Comparison of ENCODE assay signal across 1 cellular context in genomic region chr1:77219166-77219887, GRCh38.
TF ChIP-seq lines count a peak whose summit lies in the region.

Gene PIGK, minus strand, starts transcription at chr1:77219430. Its CDS starts 28 bp downstream, at chr1:77219402.

TF ChIP-seq in K562, 482 proteins besides CTCF, POLR2A, EP300 and RAD21 (continued from another document and continues in another):
- TF ChIP-seq PKNOX1 (IDR thresholded peaks at IDR 0.05) = no peak
- TF ChIP-seq PML (IDR thresholded peaks at IDR 0.05; ENCODE audit: low read length) = peak; percentile 72; the same call in 1 of the 2 replicates
- TF ChIP-seq BRD9 (IDR thresholded peaks at IDR 0.05; ENCODE audit: low read depth, partially characterized antibody) = no peak
- peak; percentile 79 for TF ChIP-seq NFRKB (IDR thresholded peaks at IDR 0.05; ENCODE audit: low read depth)
- TF ChIP-seq ZNF785 (CRISPR knock-in tag; IDR thresholded peaks at IDR 0.05) = no peak
- TF ChIP-seq SRF (CRISPR knock-in tag; IDR thresholded peaks at IDR 0.05) = no peak
- TF ChIP-seq, protein P1, sequence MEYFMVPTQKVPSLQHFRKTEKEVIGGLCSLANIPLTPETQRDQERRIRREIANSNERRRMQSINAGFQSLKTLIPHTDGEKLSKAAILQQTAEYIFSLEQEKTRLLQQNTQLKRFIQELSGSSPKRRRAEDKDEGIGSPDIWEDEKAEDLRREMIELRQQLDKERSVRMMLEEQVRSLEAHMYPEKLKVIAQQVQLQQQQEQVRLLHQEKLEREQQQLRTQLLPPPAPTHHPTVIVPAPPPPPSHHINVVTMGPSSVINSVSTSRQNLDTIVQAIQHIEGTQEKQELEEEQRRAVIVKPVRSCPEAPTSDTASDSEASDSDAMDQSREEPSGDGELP (CRISPR knock-in tag; IDR thresholded peaks at IDR 0.05; ENCODE audit: borderline replicate concordance) = peak; percentile 69
- TF ChIP-seq, protein P2, sequence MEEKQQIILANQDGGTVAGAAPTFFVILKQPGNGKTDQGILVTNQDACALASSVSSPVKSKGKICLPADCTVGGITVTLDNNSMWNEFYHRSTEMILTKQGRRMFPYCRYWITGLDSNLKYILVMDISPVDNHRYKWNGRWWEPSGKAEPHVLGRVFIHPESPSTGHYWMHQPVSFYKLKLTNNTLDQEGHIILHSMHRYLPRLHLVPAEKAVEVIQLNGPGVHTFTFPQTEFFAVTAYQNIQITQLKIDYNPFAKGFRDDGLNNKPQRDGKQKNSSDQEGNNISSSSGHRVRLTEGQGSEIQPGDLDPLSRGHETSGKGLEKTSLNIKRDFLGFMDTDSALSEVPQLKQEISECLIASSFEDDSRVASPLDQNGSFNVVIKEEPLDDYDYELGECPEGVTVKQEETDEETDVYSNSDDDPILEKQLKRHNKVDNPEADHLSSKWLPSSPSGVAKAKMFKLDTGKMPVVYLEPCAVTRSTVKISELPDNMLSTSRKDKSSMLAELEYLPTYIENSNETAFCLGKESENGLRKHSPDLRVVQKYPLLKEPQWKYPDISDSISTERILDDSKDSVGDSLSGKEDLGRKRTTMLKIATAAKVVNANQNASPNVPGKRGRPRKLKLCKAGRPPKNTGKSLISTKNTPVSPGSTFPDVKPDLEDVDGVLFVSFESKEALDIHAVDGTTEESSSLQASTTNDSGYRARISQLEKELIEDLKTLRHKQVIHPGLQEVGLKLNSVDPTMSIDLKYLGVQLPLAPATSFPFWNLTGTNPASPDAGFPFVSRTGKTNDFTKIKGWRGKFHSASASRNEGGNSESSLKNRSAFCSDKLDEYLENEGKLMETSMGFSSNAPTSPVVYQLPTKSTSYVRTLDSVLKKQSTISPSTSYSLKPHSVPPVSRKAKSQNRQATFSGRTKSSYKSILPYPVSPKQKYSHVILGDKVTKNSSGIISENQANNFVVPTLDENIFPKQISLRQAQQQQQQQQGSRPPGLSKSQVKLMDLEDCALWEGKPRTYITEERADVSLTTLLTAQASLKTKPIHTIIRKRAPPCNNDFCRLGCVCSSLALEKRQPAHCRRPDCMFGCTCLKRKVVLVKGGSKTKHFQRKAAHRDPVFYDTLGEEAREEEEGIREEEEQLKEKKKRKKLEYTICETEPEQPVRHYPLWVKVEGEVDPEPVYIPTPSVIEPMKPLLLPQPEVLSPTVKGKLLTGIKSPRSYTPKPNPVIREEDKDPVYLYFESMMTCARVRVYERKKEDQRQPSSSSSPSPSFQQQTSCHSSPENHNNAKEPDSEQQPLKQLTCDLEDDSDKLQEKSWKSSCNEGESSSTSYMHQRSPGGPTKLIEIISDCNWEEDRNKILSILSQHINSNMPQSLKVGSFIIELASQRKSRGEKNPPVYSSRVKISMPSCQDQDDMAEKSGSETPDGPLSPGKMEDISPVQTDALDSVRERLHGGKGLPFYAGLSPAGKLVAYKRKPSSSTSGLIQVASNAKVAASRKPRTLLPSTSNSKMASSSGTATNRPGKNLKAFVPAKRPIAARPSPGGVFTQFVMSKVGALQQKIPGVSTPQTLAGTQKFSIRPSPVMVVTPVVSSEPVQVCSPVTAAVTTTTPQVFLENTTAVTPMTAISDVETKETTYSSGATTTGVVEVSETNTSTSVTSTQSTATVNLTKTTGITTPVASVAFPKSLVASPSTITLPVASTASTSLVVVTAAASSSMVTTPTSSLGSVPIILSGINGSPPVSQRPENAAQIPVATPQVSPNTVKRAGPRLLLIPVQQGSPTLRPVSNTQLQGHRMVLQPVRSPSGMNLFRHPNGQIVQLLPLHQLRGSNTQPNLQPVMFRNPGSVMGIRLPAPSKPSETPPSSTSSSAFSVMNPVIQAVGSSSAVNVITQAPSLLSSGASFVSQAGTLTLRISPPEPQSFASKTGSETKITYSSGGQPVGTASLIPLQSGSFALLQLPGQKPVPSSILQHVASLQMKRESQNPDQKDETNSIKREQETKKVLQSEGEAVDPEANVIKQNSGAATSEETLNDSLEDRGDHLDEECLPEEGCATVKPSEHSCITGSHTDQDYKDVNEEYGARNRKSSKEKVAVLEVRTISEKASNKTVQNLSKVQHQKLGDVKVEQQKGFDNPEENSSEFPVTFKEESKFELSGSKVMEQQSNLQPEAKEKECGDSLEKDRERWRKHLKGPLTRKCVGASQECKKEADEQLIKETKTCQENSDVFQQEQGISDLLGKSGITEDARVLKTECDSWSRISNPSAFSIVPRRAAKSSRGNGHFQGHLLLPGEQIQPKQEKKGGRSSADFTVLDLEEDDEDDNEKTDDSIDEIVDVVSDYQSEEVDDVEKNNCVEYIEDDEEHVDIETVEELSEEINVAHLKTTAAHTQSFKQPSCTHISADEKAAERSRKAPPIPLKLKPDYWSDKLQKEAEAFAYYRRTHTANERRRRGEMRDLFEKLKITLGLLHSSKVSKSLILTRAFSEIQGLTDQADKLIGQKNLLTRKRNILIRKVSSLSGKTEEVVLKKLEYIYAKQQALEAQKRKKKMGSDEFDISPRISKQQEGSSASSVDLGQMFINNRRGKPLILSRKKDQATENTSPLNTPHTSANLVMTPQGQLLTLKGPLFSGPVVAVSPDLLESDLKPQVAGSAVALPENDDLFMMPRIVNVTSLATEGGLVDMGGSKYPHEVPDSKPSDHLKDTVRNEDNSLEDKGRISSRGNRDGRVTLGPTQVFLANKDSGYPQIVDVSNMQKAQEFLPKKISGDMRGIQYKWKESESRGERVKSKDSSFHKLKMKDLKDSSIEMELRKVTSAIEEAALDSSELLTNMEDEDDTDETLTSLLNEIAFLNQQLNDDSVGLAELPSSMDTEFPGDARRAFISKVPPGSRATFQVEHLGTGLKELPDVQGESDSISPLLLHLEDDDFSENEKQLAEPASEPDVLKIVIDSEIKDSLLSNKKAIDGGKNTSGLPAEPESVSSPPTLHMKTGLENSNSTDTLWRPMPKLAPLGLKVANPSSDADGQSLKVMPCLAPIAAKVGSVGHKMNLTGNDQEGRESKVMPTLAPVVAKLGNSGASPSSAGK (IDR thresholded peaks at IDR 0.05) = no peak; the same call in 1 of the 2 replicates
- peak; percentile 29; the same call in 1 of the 2 replicates for TF ChIP-seq NCOR1 (IDR thresholded peaks at IDR 0.05)
- no peak for TF ChIP-seq TCF3 (CRISPR knock-in tag; IDR thresholded peaks at IDR 0.05)
- no peak for TF ChIP-seq DDX20 (tag; IDR thresholded peaks at IDR 0.05; ENCODE audit: low read depth)
- TF ChIP-seq HEY1 (CRISPR knock-in tag; IDR thresholded peaks at IDR 0.05; ENCODE audit: borderline replicate concordance) = no peak
- no peak for TF ChIP-seq ZNF274 (IDR thresholded peaks at IDR 0.05; ENCODE audit: borderline replicate concordance, low read depth, low read length)
- TF ChIP-seq SRSF1 (IDR thresholded peaks at IDR 0.05; ENCODE audit: low read depth, low read length) = no peak
- peak; percentile 69 for TF ChIP-seq PHF20 (IDR thresholded peaks at IDR 0.05; ENCODE audit: partially characterized antibody)
- TF ChIP-seq, protein P3, sequence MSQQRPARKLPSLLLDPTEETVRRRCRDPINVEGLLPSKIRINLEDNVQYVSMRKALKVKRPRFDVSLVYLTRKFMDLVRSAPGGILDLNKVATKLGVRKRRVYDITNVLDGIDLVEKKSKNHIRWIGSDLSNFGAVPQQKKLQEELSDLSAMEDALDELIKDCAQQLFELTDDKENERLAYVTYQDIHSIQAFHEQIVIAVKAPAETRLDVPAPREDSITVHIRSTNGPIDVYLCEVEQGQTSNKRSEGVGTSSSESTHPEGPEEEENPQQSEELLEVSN (IDR thresholded peaks at IDR 0.05; ENCODE audit: borderline replicate concordance in 1 of 2, extremely low read depth in 1 of 2, insufficient read depth in 1 of 2, insufficient read length in 1 of 2, low read depth in 1 of 2, low read length in 1 of 2, poor library complexity in 1 of 2, severe bottlenecking in 1 of 2) = no peak
- no peak for TF ChIP-seq BHLHE40 (IDR thresholded peaks at IDR 0.05; ENCODE audit: low read length)
- TF ChIP-seq, protein P4, sequence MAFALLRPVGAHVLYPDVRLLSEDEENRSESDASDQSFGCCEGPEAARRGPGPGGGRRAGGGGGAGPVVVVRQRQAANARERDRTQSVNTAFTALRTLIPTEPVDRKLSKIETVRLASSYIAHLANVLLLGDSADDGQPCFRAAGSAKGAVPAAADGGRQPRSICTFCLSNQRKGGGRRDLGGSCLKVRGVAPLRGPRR (CRISPR knock-in tag; IDR thresholded peaks at IDR 0.05) = no peak
- no peak for TF ChIP-seq FUS (optimal IDR thresholded peaks at IDR 0.05; ENCODE audit: low read depth, low read length)
- peak; percentile 83 for TF ChIP-seq SIN3B (IDR thresholded peaks at IDR 0.05; ENCODE audit: low read depth)
- peak in 1 of 2 experiments; percentile 85; a peak in 1 of 4 replicates for TF ChIP-seq SIN3A (IDR thresholded peaks at IDR 0.05; ENCODE audit: borderline replicate concordance in 2 of 2, control insufficient read depth in 1 of 2, low read depth in 2 of 2, low read length in 2 of 2)
- TF ChIP-seq GATAD2B (IDR thresholded peaks at IDR 0.05; ENCODE audit: borderline replicate concordance) = no peak
- no peak for TF ChIP-seq RBM39 (optimal IDR thresholded peaks at IDR 0.05; ENCODE audit: low read depth, low read length)
- TF ChIP-seq SMARCE1 (IDR thresholded peaks at IDR 0.05) = no peak
- TF ChIP-seq LCOR (CRISPR knock-in tag; IDR thresholded peaks at IDR 0.05) = no peak
- 0 out of 4 replicates have a peak, but pooled peaks of 1 of the 2 experiments have one; percentile 23 for TF ChIP-seq RCOR1 (IDR thresholded peaks at IDR 0.05; ENCODE audit: borderline replicate concordance in 1 of 2, low read depth in 2 of 2, low read length in 2 of 2)
- no peak for TF ChIP-seq SRSF9 (IDR thresholded peaks at IDR 0.05; ENCODE audit: borderline replicate concordance, low read depth, low read length)
- no peak for TF ChIP-seq ZBTB7A (IDR thresholded peaks at IDR 0.05; ENCODE audit: borderline replicate concordance, control insufficient read depth, low read depth, low read length)
- no peak for TF ChIP-seq NCOA4 (IDR thresholded peaks at IDR 0.05; ENCODE audit: partially characterized antibody)
- no peak for TF ChIP-seq ARID2 (IDR thresholded peaks at IDR 0.05)
- TF ChIP-seq, protein P5, sequence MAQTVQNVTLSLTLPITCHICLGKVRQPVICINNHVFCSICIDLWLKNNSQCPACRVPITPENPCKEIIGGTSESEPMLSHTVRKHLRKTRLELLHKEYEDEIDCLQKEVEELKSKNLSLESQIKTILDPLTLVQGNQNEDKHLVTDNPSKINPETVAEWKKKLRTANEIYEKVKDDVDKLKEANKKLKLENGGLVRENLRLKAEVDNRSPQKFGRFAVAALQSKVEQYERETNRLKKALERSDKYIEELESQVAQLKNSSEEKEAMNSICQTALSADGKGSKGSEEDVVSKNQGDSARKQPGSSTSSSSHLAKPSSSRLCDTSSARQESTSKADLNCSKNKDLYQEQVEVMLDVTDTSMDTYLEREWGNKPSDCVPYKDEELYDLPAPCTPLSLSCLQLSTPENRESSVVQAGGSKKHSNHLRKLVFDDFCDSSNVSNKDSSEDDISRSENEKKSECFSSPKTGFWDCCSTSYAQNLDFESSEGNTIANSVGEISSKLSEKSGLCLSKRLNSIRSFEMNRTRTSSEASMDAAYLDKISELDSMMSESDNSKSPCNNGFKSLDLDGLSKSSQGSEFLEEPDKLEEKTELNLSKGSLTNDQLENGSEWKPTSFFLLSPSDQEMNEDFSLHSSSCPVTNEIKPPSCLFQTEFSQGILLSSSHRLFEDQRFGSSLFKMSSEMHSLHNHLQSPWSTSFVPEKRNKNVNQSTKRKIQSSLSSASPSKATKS (CRISPR knock-in tag; IDR thresholded peaks at IDR 0.05) = no peak
- TF ChIP-seq PYGO2 (tag; IDR thresholded peaks at IDR 0.05) = no peak
- peak; percentile 38 to 49; a peak in 3 of 4 replicates for TF ChIP-seq NRF1 (conservative IDR thresholded peaks at IDR 0.05 in 1 of 2, IDR thresholded peaks at IDR 0.05 in 1 of 2)
- TF ChIP-seq TAF7 (tag; IDR thresholded peaks at IDR 0.05) = peak; percentile 45
- no peak for TF ChIP-seq EGR1 (conservative IDR thresholded peaks at IDR 0.05)
- TF ChIP-seq KAT2B (IDR thresholded peaks at IDR 0.05; ENCODE audit: low read depth, low read length) = no peak
- TF ChIP-seq BCLAF1 (IDR thresholded peaks at IDR 0.05; ENCODE audit: borderline replicate concordance in 1 of 2, control insufficient read depth in 1 of 2, low read depth in 2 of 2, low read length in 1 of 2) = no peak
- no peak for TF ChIP-seq MEIS2 (IDR thresholded peaks at IDR 0.05; ENCODE audit: partially characterized antibody)
- peak; percentile 89 for TF ChIP-seq PHF8 (IDR thresholded peaks at IDR 0.05; ENCODE audit: borderline replicate concordance, low read length)
- TF ChIP-seq PHF21A (IDR thresholded peaks at IDR 0.05; ENCODE audit: borderline replicate concordance, low read depth) = no peak
- peak; percentile 96 for TF ChIP-seq FOXK1 (CRISPR knock-in tag; IDR thresholded peaks at IDR 0.05; ENCODE audit: borderline replicate concordance)
- TF ChIP-seq CBFB (CRISPR knock-in tag; IDR thresholded peaks at IDR 0.05) = no peak
